Comparison of ENCODE assay signal across 8 cellular contexts in genomic region chr1:109619655-109620395, GRCh38. TPM values are rescaled to one million over a fixed set of nuclear protein-coding genes. Genes with fewer than 3 reads are reported as not detected.
A peak's percentile ranks its signal among the peaks of the same experiment; 100 is the strongest.
DNase-seq lines count a peak whose midpoint lies in the region; ATAC-seq and TF ChIP-seq lines count a peak whose summit lies in the region.

TSS of gene AMPD2 (plus strand) at chr1:109619837. CDS start at chr1:109621176, 1,339 bp downstream.

- H3K4me1 Mint-ChIP-seq in T-cell, result peaks cover 73 to 83% (median 73%) of the 10 kb centered on the region in 3 donors

- intact Hi-C loops in adrenal gland (cut with DNase I), result no loop called here
- intact Hi-C loops in left ventricle myocardium superior (cut with micrococcal nuclease), result no loop called here
- intact Hi-C loops in aorta (cut with DNase I), result loop anchor here (2.0 kb wide), 1 partner anchor 71 kb away; the partner anchor contains the start of gene GNAI3 (in 2 of the 2)

- no peaks in the 10 kb centered on the region for H3K9me2 ChIP-seq in Karpas-422 (replicated peaks; ENCODE audit: insufficient read depth, low read length)

- peak within 1 kb of the TSS; percentile 81; the same call in 1 of the 2 replicates for H2AFZ ChIP-seq in Karpas-422 (ENCODE audit: low read length)

- H3K79me2 ChIP-seq in Karpas-422 (ENCODE audit: low read length), result peaks cover 51% of the 10 kb centered on the region

- H4K20me1 ChIP-seq in Karpas-422 (ENCODE audit: insufficient read depth, low read depth, low read length), result peaks cover 15% of the 10 kb centered on the region; the same call in 1 of the 2 replicates

- TF ChIP-seq POLR2A in adrenal gland (IDR thresholded peaks at IDR 0.05), result peak in 1 of 2 donors; percentile 45

- H3K9me3 ChIP-seq in Karpas-422 (ENCODE audit: low read length) (no peaks in the 10 kb centered on the region), adrenal gland (replicated peaks in 1 of 3) (no peaks in the 10 kb centered on the region), aorta (ENCODE audit: control insufficient read depth, low read length) (no peaks in the 10 kb centered on the region)

- 0 to 1% (median 0%) methylated on average over 23 to 45 of the region's 45 CpGs for WGBS in adrenal gland, 4 donors
- 0 to 1% methylated on average over 42 to 45 of the region's 45 CpGs for WGBS in aorta, 2 donors

- H3K36me3 ChIP-seq in Karpas-422 (ENCODE audit: insufficient read depth, low read length), result no peaks in the 10 kb centered on the region
- no peaks in the 10 kb centered on the region for H3K36me3 ChIP-seq in adrenal gland (replicated peaks in 1 of 2)
- H3K36me3 ChIP-seq in aorta (ENCODE audit: control insufficient read depth in 1 of 2, insufficient read depth in 2 of 2, low read length in 1 of 2), result no peaks in the 10 kb centered on the region

- CTCF ChIA-PET in T-cell (lab: Charles Lee), result interaction anchor here (0.6 to 2.4 kb wide), 9 partner anchors 9 to 1114 kb away, joined by 3 to 12 read pairs (median 4); partner anchors contain the start of genes AHCYL1 (in 1 of the 2) and GNAI3 (in 1 of the 2)

- peak within 1 kb of the TSS; percentile 95 to 96 for H3K27ac Mint-ChIP-seq in T-cell

- peak; percentile 49 for ATAC-seq in GM21723 (IDR thresholded peaks at IDR 0.05; ENCODE audit: unreplicated experiment)
- ATAC-seq in T-cell (replicated peaks in 1 of 4), result peak; percentile 41 to 53 (median 46)
- ATAC-seq in left ventricle myocardium superior, result peak; percentile 74
- peak; percentile 74 for ATAC-seq in aorta (ENCODE audit: low FRiP score)

- peak within 1 kb of the TSS; percentile 92 for H3K9ac ChIP-seq in Karpas-422 (ENCODE audit: low read length)

- H3K27ac ChIP-seq in Karpas-422 (ENCODE audit: low read length) (peak within 1 kb of the TSS; percentile 76), adrenal gland (peak within 1 kb of the TSS; percentile 61 to 88 (median 66)), aorta (ENCODE audit: low read depth in 1 of 2, low read length in 2 of 2) (peak within 1 kb of the TSS in 1 of 2 donors; percentile 68)

- peak in 1 of 6 experiments; percentile 0 for TF ChIP-seq CTCF in adrenal gland (IDR thresholded peaks at IDR 0.05)

- H3K27me3 ChIP-seq in Karpas-422 (ENCODE audit: low read length) (no peaks in the 10 kb centered on the region), adrenal gland (no peaks in the 10 kb centered on the region), aorta (ENCODE audit: control insufficient read depth in 1 of 2, insufficient read depth in 2 of 2, low read length in 1 of 2) (no peaks in the 10 kb centered on the region)

- no peaks in the 10 kb centered on the region for H3K36me3 Mint-ChIP-seq in T-cell

- DNase-seq in Daoy (ENCODE audit: low read depth) (peak; percentile 94), Karpas-422 (peak; percentile 94), T-cell (peak; percentile 45 to 73 (median 57)), adrenal gland (peak; percentile 86 to 94 (median 88)), left ventricle myocardium superior (peak; percentile 87), renal cortical epithelial cell (ENCODE audit: low read depth) (peak; percentile 78), aorta (peak; percentile 93 to 94)

- H3K4me1 ChIP-seq in Karpas-422 (ENCODE audit: low read length) (peaks cover 82% of the 10 kb centered on the region), adrenal gland (replicated peaks in 1 of 2) (peaks cover 12 to 47% of the 10 kb centered on the region in 2 donors), aorta (ENCODE audit: control insufficient read depth in 1 of 2, insufficient read depth in 2 of 2, low read length in 2 of 2) (no peaks in the 10 kb centered on the region)

- H3K27me3 Mint-ChIP-seq in T-cell, result no peaks in the 10 kb centered on the region

- H3K4me2 ChIP-seq in Karpas-422 (ENCODE audit: low read depth, low read length, poor library complexity, severe bottlenecking), result peak within 1 kb of the TSS; percentile 97

- no peaks in the 10 kb centered on the region for H3K9me3 Mint-ChIP-seq in T-cell

- H3K4me3 Mint-ChIP-seq in T-cell, result peak within 1 kb of the TSS; percentile 93 to 97 (median 96)

- POLR2A ChIA-PET in T-cell (lab: Charles Lee), result interaction anchor here in 1 of 2 donors (0.6 kb wide), 1 partner anchor 71 kb away, joined by 4 read pairs; the partner anchor contains the start of gene GNAI3

- H3K4me3 ChIP-seq in Karpas-422 (ENCODE audit: low read length) (peak within 1 kb of the TSS; percentile 92), adrenal gland (peak within 1 kb of the TSS; percentile 12 to 71 (median 38)), aorta (ENCODE audit: low read length in 2 of 2) (peak within 1 kb of the TSS; percentile 23 to 53)

RNA-seq across cellular contexts. Expression of gene AMPD2, which starts in this region (rescaled TPM):
- 121 and 135 TPM in 2 replicates for total RNA-seq in Daoy (2014; rRNA removed; shearing (Covaris generic))
- total RNA-seq in Karpas-422 (2014; rRNA removed; shearing (Covaris generic); ENCODE audit: low replicate concordance), result 72.3 and 131 TPM in 2 replicates
- total RNA-seq in T-cell (100 to 1,000 TPM in 3 of 5 donors, 10 to 100 TPM in 2; 90.2 to 285 (median 100) TPM), adrenal gland (100 to 1,000 TPM in 1 of 8 donors, 10 to 100 TPM in 7; 40.3 to 170 (median 71.8) TPM), left ventricle myocardium superior (11.0 TPM), renal cortical epithelial cell (62.7 and 71.7 TPM in 2 replicates), aorta (10 to 100 TPM; 59.7 to 77.1 TPM)
- polyA plus RNA-seq in adrenal gland (100 to 1,000 TPM in 1 of 3 donors, 10 to 100 TPM in 2; 32.3 to 130 (median 60.7) TPM), aorta (10 to 100 TPM; 19.8 to 85.9 TPM)

Comparison
In these comparisons a context has a peak if more than half of its experiments do, and no peak if none do; other contexts are left out.
1. H3K4me3 ChIP-seq: peak in every context shown above with its lines; median percentile 92 in Karpas-422; 38 in adrenal gland; 38 in aorta.
2. intact Hi-C loops: an anchor here in aorta (2.0 kb wide); none called in adrenal gland and left ventricle myocardium superior.